Comparison of ENCODE assay signal across 1 cellular context in the genomic region with DNA sequence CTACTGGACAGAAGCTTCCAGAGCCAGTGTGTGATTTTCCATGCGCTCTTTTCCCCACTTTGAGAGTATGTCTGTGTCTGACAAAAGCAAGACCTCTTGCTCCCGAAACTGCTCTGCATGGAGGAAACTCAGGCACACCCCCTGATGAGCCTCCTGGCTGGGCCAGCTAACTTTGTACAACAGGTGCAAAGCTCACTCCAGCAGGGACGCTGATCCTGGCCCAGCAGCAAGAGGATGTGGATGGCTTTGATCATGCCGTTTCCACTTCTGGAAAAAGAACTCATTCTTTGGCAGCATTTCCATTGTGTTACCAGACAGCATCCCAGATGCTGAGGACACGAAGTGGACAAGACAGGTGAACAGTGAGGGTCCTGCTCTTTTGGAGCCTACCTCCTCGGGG.
TF ChIP-seq lines count a peak whose summit lies in the region.

No MANE protein-coding gene starts in this region.

TF ChIP-seq in H1, 55 proteins besides CTCF, POLR2A, EP300 and RAD21 (continued from another document):
- TF ChIP-seq, protein P1, sequence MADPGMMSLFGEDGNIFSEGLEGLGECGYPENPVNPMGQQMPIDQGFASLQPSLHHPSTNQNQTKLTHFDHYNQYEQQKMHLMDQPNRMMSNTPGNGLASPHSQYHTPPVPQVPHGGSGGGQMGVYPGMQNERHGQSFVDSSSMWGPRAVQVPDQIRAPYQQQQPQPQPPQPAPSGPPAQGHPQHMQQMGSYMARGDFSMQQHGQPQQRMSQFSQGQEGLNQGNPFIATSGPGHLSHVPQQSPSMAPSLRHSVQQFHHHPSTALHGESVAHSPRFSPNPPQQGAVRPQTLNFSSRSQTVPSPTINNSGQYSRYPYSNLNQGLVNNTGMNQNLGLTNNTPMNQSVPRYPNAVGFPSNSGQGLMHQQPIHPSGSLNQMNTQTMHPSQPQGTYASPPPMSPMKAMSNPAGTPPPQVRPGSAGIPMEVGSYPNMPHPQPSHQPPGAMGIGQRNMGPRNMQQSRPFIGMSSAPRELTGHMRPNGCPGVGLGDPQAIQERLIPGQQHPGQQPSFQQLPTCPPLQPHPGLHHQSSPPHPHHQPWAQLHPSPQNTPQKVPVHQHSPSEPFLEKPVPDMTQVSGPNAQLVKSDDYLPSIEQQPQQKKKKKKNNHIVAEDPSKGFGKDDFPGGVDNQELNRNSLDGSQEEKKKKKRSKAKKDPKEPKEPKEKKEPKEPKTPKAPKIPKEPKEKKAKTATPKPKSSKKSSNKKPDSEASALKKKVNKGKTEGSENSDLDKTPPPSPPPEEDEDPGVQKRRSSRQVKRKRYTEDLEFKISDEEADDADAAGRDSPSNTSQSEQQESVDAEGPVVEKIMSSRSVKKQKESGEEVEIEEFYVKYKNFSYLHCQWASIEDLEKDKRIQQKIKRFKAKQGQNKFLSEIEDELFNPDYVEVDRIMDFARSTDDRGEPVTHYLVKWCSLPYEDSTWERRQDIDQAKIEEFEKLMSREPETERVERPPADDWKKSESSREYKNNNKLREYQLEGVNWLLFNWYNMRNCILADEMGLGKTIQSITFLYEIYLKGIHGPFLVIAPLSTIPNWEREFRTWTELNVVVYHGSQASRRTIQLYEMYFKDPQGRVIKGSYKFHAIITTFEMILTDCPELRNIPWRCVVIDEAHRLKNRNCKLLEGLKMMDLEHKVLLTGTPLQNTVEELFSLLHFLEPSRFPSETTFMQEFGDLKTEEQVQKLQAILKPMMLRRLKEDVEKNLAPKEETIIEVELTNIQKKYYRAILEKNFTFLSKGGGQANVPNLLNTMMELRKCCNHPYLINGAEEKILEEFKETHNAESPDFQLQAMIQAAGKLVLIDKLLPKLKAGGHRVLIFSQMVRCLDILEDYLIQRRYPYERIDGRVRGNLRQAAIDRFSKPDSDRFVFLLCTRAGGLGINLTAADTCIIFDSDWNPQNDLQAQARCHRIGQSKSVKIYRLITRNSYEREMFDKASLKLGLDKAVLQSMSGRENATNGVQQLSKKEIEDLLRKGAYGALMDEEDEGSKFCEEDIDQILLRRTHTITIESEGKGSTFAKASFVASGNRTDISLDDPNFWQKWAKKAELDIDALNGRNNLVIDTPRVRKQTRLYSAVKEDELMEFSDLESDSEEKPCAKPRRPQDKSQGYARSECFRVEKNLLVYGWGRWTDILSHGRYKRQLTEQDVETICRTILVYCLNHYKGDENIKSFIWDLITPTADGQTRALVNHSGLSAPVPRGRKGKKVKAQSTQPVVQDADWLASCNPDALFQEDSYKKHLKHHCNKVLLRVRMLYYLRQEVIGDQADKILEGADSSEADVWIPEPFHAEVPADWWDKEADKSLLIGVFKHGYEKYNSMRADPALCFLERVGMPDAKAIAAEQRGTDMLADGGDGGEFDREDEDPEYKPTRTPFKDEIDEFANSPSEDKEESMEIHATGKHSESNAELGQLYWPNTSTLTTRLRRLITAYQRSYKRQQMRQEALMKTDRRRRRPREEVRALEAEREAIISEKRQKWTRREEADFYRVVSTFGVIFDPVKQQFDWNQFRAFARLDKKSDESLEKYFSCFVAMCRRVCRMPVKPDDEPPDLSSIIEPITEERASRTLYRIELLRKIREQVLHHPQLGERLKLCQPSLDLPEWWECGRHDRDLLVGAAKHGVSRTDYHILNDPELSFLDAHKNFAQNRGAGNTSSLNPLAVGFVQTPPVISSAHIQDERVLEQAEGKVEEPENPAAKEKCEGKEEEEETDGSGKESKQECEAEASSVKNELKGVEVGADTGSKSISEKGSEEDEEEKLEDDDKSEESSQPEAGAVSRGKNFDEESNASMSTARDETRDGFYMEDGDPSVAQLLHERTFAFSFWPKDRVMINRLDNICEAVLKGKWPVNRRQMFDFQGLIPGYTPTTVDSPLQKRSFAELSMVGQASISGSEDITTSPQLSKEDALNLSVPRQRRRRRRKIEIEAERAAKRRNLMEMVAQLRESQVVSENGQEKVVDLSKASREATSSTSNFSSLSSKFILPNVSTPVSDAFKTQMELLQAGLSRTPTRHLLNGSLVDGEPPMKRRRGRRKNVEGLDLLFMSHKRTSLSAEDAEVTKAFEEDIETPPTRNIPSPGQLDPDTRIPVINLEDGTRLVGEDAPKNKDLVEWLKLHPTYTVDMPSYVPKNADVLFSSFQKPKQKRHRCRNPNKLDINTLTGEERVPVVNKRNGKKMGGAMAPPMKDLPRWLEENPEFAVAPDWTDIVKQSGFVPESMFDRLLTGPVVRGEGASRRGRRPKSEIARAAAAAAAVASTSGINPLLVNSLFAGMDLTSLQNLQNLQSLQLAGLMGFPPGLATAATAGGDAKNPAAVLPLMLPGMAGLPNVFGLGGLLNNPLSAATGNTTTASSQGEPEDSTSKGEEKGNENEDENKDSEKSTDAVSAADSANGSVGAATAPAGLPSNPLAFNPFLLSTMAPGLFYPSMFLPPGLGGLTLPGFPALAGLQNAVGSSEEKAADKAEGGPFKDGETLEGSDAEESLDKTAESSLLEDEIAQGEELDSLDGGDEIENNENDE (IDR thresholded peaks at IDR 0.05; ENCODE audit: insufficient replicate concordance, low read length): no peak
- no peak for TF ChIP-seq CREB1 (IDR thresholded peaks at IDR 0.05)
- no peak for TF ChIP-seq CHD2 (IDR thresholded peaks at IDR 0.05; ENCODE audit: low read length)
- TF ChIP-seq, protein P2, sequence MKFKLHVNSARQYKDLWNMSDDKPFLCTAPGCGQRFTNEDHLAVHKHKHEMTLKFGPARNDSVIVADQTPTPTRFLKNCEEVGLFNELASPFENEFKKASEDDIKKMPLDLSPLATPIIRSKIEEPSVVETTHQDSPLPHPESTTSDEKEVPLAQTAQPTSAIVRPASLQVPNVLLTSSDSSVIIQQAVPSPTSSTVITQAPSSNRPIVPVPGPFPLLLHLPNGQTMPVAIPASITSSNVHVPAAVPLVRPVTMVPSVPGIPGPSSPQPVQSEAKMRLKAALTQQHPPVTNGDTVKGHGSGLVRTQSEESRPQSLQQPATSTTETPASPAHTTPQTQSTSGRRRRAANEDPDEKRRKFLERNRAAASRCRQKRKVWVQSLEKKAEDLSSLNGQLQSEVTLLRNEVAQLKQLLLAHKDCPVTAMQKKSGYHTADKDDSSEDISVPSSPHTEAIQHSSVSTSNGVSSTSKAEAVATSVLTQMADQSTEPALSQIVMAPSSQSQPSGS (IDR thresholded peaks at IDR 0.05; ENCODE audit: low read length): no peak
- no peak for TF ChIP-seq POLR2AphosphoS5 (IDR thresholded peaks at IDR 0.05; ENCODE audit: low read depth, low read length)
- TF ChIP-seq CHD1 (IDR thresholded peaks at IDR 0.05; ENCODE audit: low read depth, low read length): no peak
- no peak for TF ChIP-seq SUZ12 (IDR thresholded peaks at IDR 0.05; ENCODE audit: low read length)
- no peak for TF ChIP-seq KDM1A (IDR thresholded peaks at IDR 0.05; ENCODE audit: borderline replicate concordance, low read length)
- no peak for TF ChIP-seq NRF1 (IDR thresholded peaks at IDR 0.05; ENCODE audit: low read depth, low read length)
- no peak for TF ChIP-seq RBBP5 (IDR thresholded peaks at IDR 0.05; ENCODE audit: borderline replicate concordance, low read depth, low read length)
- TF ChIP-seq EZH2 (IDR thresholded peaks at IDR 0.05; ENCODE audit: low read depth, low read length, severe bottlenecking): no peak
- no peak for TF ChIP-seq KDM5A (IDR thresholded peaks at IDR 0.05; ENCODE audit: low read length)
- TF ChIP-seq, protein P3, sequence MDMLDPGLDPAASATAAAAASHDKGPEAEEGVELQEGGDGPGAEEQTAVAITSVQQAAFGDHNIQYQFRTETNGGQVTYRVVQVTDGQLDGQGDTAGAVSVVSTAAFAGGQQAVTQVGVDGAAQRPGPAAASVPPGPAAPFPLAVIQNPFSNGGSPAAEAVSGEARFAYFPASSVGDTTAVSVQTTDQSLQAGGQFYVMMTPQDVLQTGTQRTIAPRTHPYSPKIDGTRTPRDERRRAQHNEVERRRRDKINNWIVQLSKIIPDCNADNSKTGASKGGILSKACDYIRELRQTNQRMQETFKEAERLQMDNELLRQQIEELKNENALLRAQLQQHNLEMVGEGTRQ (IDR thresholded peaks at IDR 0.05; ENCODE audit: low read length): no peak
- no peak for TF ChIP-seq BRCA1 (IDR thresholded peaks at IDR 0.05; ENCODE audit: low read depth, low read length)
- TF ChIP-seq RNF2 (IDR thresholded peaks at IDR 0.05; ENCODE audit: borderline replicate concordance, low read depth, low read length, missing control alignments, poor library complexity, severe bottlenecking): no peak
- no peak for TF ChIP-seq SRF (IDR thresholded peaks at IDR 0.05; ENCODE audit: low read depth, low read length)
- no peak for TF ChIP-seq CBX8 (IDR thresholded peaks at IDR 0.05; ENCODE audit: borderline replicate concordance, low read depth, low read length)
- TF ChIP-seq, protein P4, sequence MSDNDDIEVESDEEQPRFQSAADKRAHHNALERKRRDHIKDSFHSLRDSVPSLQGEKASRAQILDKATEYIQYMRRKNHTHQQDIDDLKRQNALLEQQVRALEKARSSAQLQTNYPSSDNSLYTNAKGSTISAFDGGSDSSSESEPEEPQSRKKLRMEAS (IDR thresholded peaks at IDR 0.05): no peak
